ENCODE assay signal across 10 cellular contexts in genomic region chr17:27577884-27578717, GRCh38. TPM values are rescaled to one million over a fixed set of nuclear protein-coding genes. Genes with fewer than 3 reads are reported as not detected.
DNase-seq lines count a peak whose midpoint lies in the region; ATAC-seq and TF ChIP-seq lines count a peak whose summit lies in the region.
"Had no signal": no experiment of that assay in that cellular context is flagged by ENCODE, and none has a peak within 500 bp of the region (broad histone marks: within the 10 kb centered on the region; RNA-seq: fewer than 3 reads in every experiment).

No MANE protein-coding gene starts in this region.

- H3K9me3 Mint-ChIP-seq in T-helper 2 cell treated with Interferon-gamma antibody and Interleukin-4, amounts not matched to agents 5 μg/mL and 100 μg/mL, for 36 hours, result no peaks in the 10 kb centered on the region
- H3K9me3 Mint-ChIP-seq in activated naive CD8-positive, alpha-beta T cell treated with anti-CD3 and anti-CD28 coated beads, Interleukin-2, amount 50 U/mL, for 24 hours, result no peaks in the 10 kb centered on the region

- H3K27me3 ChIP-seq in tibial artery, result no peaks in the 10 kb centered on the region

- no peak for ATAC-seq in activated naive CD8-positive, alpha-beta T cell treated with anti-CD3 and anti-CD28 coated beads, Interleukin-2, amount 50 U/mL, for 24 hours
- ATAC-seq in left lobe of liver (peak; percentile 12), GM21447 (IDR thresholded peaks at IDR 0.05; ENCODE audit: unreplicated experiment) (no peak)

- H3K4me1 ChIP-seq in tibial artery, result peaks cover 0 to 18% (median 2%) of the 10 kb centered on the region in 4 donors

- H3K4me3 Mint-ChIP-seq in T-helper 2 cell treated with Interferon-gamma antibody and Interleukin-4, amounts not matched to agents 5 μg/mL and 100 μg/mL, for 36 hours, result peak overlapping the region; percentile 19
- H3K4me3 Mint-ChIP-seq in activated naive CD8-positive, alpha-beta T cell treated with anti-CD3 and anti-CD28 coated beads, Interleukin-2, amount 50 U/mL, for 24 hours, result no peak overlapping the region

- peak overlapping the region; percentile 81 for H3K27ac Mint-ChIP-seq in T-helper 2 cell treated with Interferon-gamma antibody and Interleukin-4, amounts not matched to agents 5 μg/mL and 100 μg/mL, for 36 hours
- H3K27ac Mint-ChIP-seq in activated naive CD8-positive, alpha-beta T cell treated with anti-CD3 and anti-CD28 coated beads, Interleukin-2, amount 50 U/mL, for 24 hours, result peak overlapping the region; percentile 47

- peaks cover 6% of the 10 kb centered on the region for H3K36me3 Mint-ChIP-seq in T-helper 2 cell treated with Interferon-gamma antibody and Interleukin-4, amounts not matched to agents 5 μg/mL and 100 μg/mL, for 36 hours (ENCODE audit: low read depth)
- H3K36me3 Mint-ChIP-seq in activated naive CD8-positive, alpha-beta T cell treated with anti-CD3 and anti-CD28 coated beads, Interleukin-2, amount 50 U/mL, for 24 hours (ENCODE audit: low read depth), result peaks cover 34% of the 10 kb centered on the region

- no peak for DNase-seq in T-helper 2 cell treated with Interferon-gamma antibody and Interleukin-4, amounts not matched to agents 5 μg/mL and 100 μg/mL, for 36 hours (ENCODE audit: low spot score)
- no peak for DNase-seq in T-helper 2 cell
- DNase-seq in activated naive CD8-positive, alpha-beta T cell treated with anti-CD3 and anti-CD28 coated beads, Interleukin-2, amount 50 U/mL, for 24 hours, result no peak
- DNase-seq in left lobe of liver (ENCODE audit: low spot score), result no peak
- peak in 1 of 2 donors; percentile 77 for DNase-seq in tibial artery
- no peak for DNase-seq in NCI-H1417 (lab: John Stamatoyannopoulos, UW)
- no peak for DNase-seq in NCI-H510A (lab: John Stamatoyannopoulos, UW)
- DNase-seq: ACHN had no signal

- no peaks in the 10 kb centered on the region for H3K27me3 Mint-ChIP-seq in T-helper 2 cell treated with Interferon-gamma antibody and Interleukin-4, amounts not matched to agents 5 μg/mL and 100 μg/mL, for 36 hours (ENCODE audit: low read depth)
- H3K27me3 Mint-ChIP-seq in activated naive CD8-positive, alpha-beta T cell treated with anti-CD3 and anti-CD28 coated beads, Interleukin-2, amount 50 U/mL, for 24 hours, result no peaks in the 10 kb centered on the region

- no peaks in the 10 kb centered on the region for H3K9me3 ChIP-seq in tibial artery

- intact Hi-C loops in tibial artery (cut with DNase I; ENCODE audit: low total_unique reads), result no loop called here

- H3K4me1 Mint-ChIP-seq in T-helper 2 cell treated with Interferon-gamma antibody and Interleukin-4, amounts not matched to agents 5 μg/mL and 100 μg/mL, for 36 hours (ENCODE audit: low read depth), result peaks cover 62% of the 10 kb centered on the region
- peaks cover 65% of the 10 kb centered on the region for H3K4me1 Mint-ChIP-seq in activated naive CD8-positive, alpha-beta T cell treated with anti-CD3 and anti-CD28 coated beads, Interleukin-2, amount 50 U/mL, for 24 hours

- H3K36me3 ChIP-seq in tibial artery, result peaks cover 0 to 6% (median 2%) of the 10 kb centered on the region in 3 donors

- no peak overlapping the region for H3K4me3 ChIP-seq in tibial artery

- H3K27ac ChIP-seq in tibial artery, result peak overlapping the region; percentile 52 to 57
- H3K27ac ChIP-seq: HL-60 had no signal

- TF ChIP-seq CTCF in tibial artery (IDR thresholded peaks at IDR 0.05), result no peak

RNA-seq across cellular contexts. Expression of gene LGALS9, which starts 52.9 kb away (rescaled TPM):
- 12.0 TPM for total RNA-seq in left lobe of liver
